Comparison of ENCODE assay signal across 10 cellular contexts in the genomic region with DNA sequence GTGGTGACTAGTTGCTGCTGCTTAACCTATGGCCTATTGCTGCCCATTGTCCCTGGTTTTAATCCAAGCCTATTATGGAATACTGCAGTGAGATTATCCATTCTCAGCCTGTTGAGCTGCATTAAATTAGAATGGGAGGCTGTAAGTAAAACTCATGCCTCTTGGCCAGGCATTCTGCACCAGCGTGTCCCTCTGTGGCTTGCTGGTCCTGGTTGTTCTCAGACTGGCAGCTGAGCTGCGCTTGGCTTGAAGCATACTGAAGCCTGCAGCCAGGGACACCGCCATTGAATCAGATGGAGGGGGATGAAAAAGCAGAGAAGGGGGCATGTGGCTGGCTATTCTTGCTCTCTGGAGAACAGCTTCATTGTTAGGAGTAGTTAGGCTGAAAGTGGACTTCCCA.
"Had no signal": no experiment of that assay in that cellular context is flagged by ENCODE, and none has a peak within 500 bp of the region (broad histone marks: within the 10 kb centered on the region; RNA-seq: fewer than 3 reads in every experiment).

No MANE protein-coding gene starts in this region.

- FAIRE-seq: urothelium cell line had no signal

- DNase-seq: activated naive CD4-positive, alpha-beta T cell; activated naive CD8-positive, alpha-beta T cell treated with anti-CD3 and anti-CD28 coated beads, Interleukin-2, amount 10 ng/mL, durations not matched to agents 7 days and 5 days; brain microvascular endothelial cell; cerebellar nuclear complex; effector memory CD8-positive, alpha-beta T cell; foreskin keratinocyte; stimulated activated CD4-positive, alpha-beta T cell treated with anti-CD3 and anti-CD28 coated beads, Interleukin-2, amount 100 ng/mL, for 48 hours; stimulated activated naive B cell treated with anti-CD40 and anti-IgM and Interleukin-4, amounts not matched to agents 10 μg/mL and 1 μg/mL and 100 μg/mL, for 72 hours; tibial artery had no signal
